In the genomic region with DNA sequence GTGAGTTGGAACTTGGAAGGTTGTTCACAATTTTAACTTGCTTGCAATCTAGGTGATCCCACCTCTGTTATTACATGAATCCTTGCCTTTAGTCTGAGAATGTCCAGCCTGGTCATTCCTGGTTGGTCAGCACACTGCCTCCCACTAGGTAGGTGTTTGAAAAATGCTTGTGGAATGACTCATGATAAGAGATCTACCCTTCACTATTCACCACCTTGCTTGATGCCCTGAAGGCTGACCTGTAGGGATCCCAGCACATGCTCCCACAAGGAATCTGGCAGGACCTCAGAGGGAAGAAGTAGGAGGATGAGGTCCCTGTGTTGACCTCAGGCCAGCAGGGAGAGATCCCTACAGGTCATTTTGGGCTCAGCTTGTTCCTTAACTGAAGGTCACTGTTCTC, we compare ENCODE assay signal across 18 cellular contexts.
"Had no signal": no experiment of that assay in that cellular context is flagged by ENCODE, and none has a peak within 500 bp of the region (broad histone marks: within the 10 kb centered on the region; RNA-seq: fewer than 3 reads in every experiment).

No MANE protein-coding gene starts in this region.

- ATAC-seq: activated CD8-positive, alpha-beta T cell treated with anti-CD3 and anti-CD28 coated beads, Interleukin-2, amount 10 ng/mL, durations not matched to agents 7 days and 5 days; effector memory CD8-positive, alpha-beta T cell; natural killer cell; stimulated activated naive CD8-positive, alpha-beta T cell treated with anti-CD3 and anti-CD28 coated beads, Interleukin-15, Interleukin-2, amounts not matched to agents 100 U/mL and 50 U/mL, for 24 hours had no signal

- H3K27ac ChIP-seq: hepatocyte, neutrophil, pancreas, tibial artery, uterus had no signal

- H3K4me1 ChIP-seq: pancreas, uterus had no signal

- H3K36me3 ChIP-seq: adrenal gland, neutrophil, pancreas, tibial artery, uterus had no signal

- DNase-seq: activated CD4-positive, alpha-beta T cell treated with anti-CD3 and anti-CD28 coated beads, Interleukin-2, amount 10 ng/mL, durations not matched to agents 7 days and 5 days; activated CD8-positive, alpha-beta T cell treated with anti-CD3 and anti-CD28 coated beads, Interleukin-2, amount 10 ng/mL, durations not matched to agents 7 days and 5 days; activated T-cell treated with anti-CD3 and anti-CD28 coated beads, Interleukin-2, amount 50 U/mL, for 24 hours; adrenal gland; effector memory CD8-positive, alpha-beta T cell; foreskin fibroblast; natural killer cell; pancreas; stimulated activated CD4-positive, alpha-beta T cell treated with anti-CD3 and anti-CD28 coated beads, Interleukin-12 subunit alpha, Interleukin-12 subunit beta, amount 100 ng/mL, for 4 hours; stimulated activated CD4-positive, alpha-beta T cell treated with anti-CD3 and anti-CD28 coated beads, Interleukin-1b, Interleukin-23, amount 100 ng/mL, for 48 hours; stimulated activated CD8-positive, alpha-beta memory T cell treated with anti-CD3 and anti-CD28 coated beads, Interleukin-4, amount 100 ng/mL, for 48 hours; stimulated activated naive CD8-positive, alpha-beta T cell treated with anti-CD3 and anti-CD28 coated beads, Interleukin-15, Interleukin-2, amounts not matched to agents 100 U/mL and 50 U/mL, for 24 hours; substantia nigra; tibial artery; uterus had no signal

- H3K9me3 ChIP-seq: adrenal gland, neutrophil, pancreas, tibial artery, uterus had no signal

- FAIRE-seq: keratinocyte, pancreas had no signal

- H3K4me3 ChIP-seq: adrenal gland, hepatocyte, pancreas, tibial artery, uterus had no signal

- H3K27me3 ChIP-seq: adrenal gland, hepatocyte, pancreas, uterus had no signal
